ENCODE assay signal across 18 cellular contexts in genomic region chr15:98123297-98123696, GRCh38.
DNase-seq lines count a peak whose midpoint lies in the region; ATAC-seq and TF ChIP-seq lines count a peak whose summit lies in the region.
"Had no signal": no experiment of that assay in that cellular context is flagged by ENCODE, and none has a peak within 500 bp of the region (broad histone marks: within the 10 kb centered on the region; RNA-seq: fewer than 3 reads in every experiment).

No MANE protein-coding gene starts in this region.

- peak; percentile 67 for ATAC-seq in esophagus mucosa
- ATAC-seq in Right ventricle myocardium superior (ENCODE audit: poor library complexity), result no peak
- no peak for ATAC-seq in psoas muscle

- H3K4me1 ChIP-seq in smooth muscle cell (ENCODE audit: low read depth) (no peaks in the 10 kb centered on the region), psoas muscle (no peaks in the 10 kb centered on the region)
- H3K4me1 ChIP-seq: BLaER1 treated with 17β-estradiol and CSF1 and Interleukin-3, amounts not matched to agents 10 nM and 100 nM had no signal

- H3K9me3 ChIP-seq in smooth muscle cell (replicated peaks; ENCODE audit: low read depth) (no peaks in the 10 kb centered on the region), psoas muscle (no peaks in the 10 kb centered on the region)
- H3K9me3 ChIP-seq: SJCRH30 had no signal

- H4K20me1 ChIP-seq in smooth muscle cell (ENCODE audit: low read depth), result no peaks in the 10 kb centered on the region
- H4K20me1 ChIP-seq: BLaER1 treated with 17β-estradiol and CSF1 and Interleukin-3, amounts not matched to agents 10 nM and 100 nM had no signal

- no peak overlapping the region for H2AFZ ChIP-seq in smooth muscle cell (ENCODE audit: low read depth)

- H3K27ac ChIP-seq in smooth muscle cell (ENCODE audit: low read depth) (peak overlapping the region; percentile 12), psoas muscle (no peak overlapping the region)
- H3K27ac ChIP-seq: BLaER1 treated with 17β-estradiol and CSF1 and Interleukin-3, amounts not matched to agents 10 nM and 100 nM; KMS-11; SJCRH30 had no signal

- H3K27me3 ChIP-seq in smooth muscle cell (ENCODE audit: low read depth), result no peaks in the 10 kb centered on the region
- H3K27me3 ChIP-seq in psoas muscle (ENCODE audit: insufficient read depth in 3 of 3, low read length in 2 of 3), result peaks cover 0 to 5% (median 0%) of the 10 kb centered on the region in 3 donors
- H3K27me3 ChIP-seq: BLaER1 treated with 17β-estradiol and CSF1 and Interleukin-3, amounts not matched to agents 10 nM and 100 nM; SJCRH30 had no signal

- 89% methylated on average over 3 of the region's 3 CpGs for WGBS in smooth muscle cell (ENCODE audit: low lambda C conversion rate)
- WGBS in psoas muscle, 3 donors, result 71 to 74% (median 73%) methylated on average over 3 of the region's 3 CpGs

- H3K4me3 ChIP-seq in smooth muscle cell, result no peak overlapping the region
- H3K4me3 ChIP-seq in psoas muscle, result no peak overlapping the region
- H3K4me3 ChIP-seq: BLaER1 treated with 17β-estradiol and CSF1 and Interleukin-3, amounts not matched to agents 10 nM and 100 nM; SJCRH30 had no signal

- H3K9ac ChIP-seq in smooth muscle cell (ENCODE audit: low read depth), result no peak overlapping the region
- H3K9ac ChIP-seq: BLaER1 treated with 17β-estradiol and CSF1 and Interleukin-3, amounts not matched to agents 10 nM and 100 nM; KMS-11 had no signal

- no peak for TF ChIP-seq CTCF in smooth muscle cell (IDR thresholded peaks at IDR 0.05; ENCODE audit: borderline replicate concordance, insufficient read depth, poor library complexity, severe bottlenecking)
- no peak for TF ChIP-seq CTCF in psoas muscle (IDR thresholded peaks at IDR 0.05)

- H3K79me2 ChIP-seq in smooth muscle cell (ENCODE audit: low read depth), result no peaks in the 10 kb centered on the region

- intact Hi-C loops in Right ventricle myocardium superior (cut with DNase I) (no loop called here), psoas muscle (cut with DNase I) (no loop called here)

- H3F3A ChIP-seq in smooth muscle cell (ENCODE audit: low read depth), result no peaks in the 10 kb centered on the region

- no peaks in the 10 kb centered on the region for H3K36me3 ChIP-seq in smooth muscle cell (ENCODE audit: low read depth)
- H3K36me3 ChIP-seq in psoas muscle (ENCODE audit: insufficient read depth in 1 of 2, low read depth in 1 of 2), result no peaks in the 10 kb centered on the region
- H3K36me3 ChIP-seq: BLaER1 treated with 17β-estradiol and CSF1 and Interleukin-3, amounts not matched to agents 10 nM and 100 nM; SJCRH30 had no signal

- peak overlapping the region; percentile 59 for H3K4me2 ChIP-seq in smooth muscle cell
- H3K4me2 ChIP-seq: BLaER1 treated with 17β-estradiol and CSF1 and Interleukin-3, amounts not matched to agents 10 nM and 100 nM; KMS-11 had no signal

- DNase-seq in EL (peak; percentile 59), NCI-H1048 (lab: John Stamatoyannopoulos, UW) (peak; percentile 0), smooth muscle cell (lab: John Stamatoyannopoulos, UW; ENCODE audit: unreplicated experiment) (no peak), Right ventricle myocardium superior (no peak), psoas muscle (no peak), NCI-H446 (lab: John Stamatoyannopoulos, UW) (no peak)
- DNase-seq: CD8-positive, alpha-beta memory T cell; DMS79; GDM1; NCI-H1092 treated with DMSO at 0.1 percent for 48 hours; NCI-H1694; NCI-H345; NCI-H69; OCI-M1 had no signal

Comparison
In these comparisons a context has a peak if more than half of its experiments do, and no peak if none do; other contexts are left out.
1. DNase-seq: peak in EL (single experiment) and NCI-H1048 (single experiment); none in smooth muscle cell (single experiment), Right ventricle myocardium superior (single experiment), psoas muscle (0 of 2) and NCI-H446 (0 of 2).